In genomic region chr17:57553525-57553924, GRCh38 we compare ENCODE assay signal across 12 cellular contexts.
DNase-seq lines count a peak whose midpoint lies in the region; ATAC-seq and TF ChIP-seq lines count a peak whose summit lies in the region.
"Had no signal": no experiment of that assay in that cellular context is flagged by ENCODE, and none has a peak within 500 bp of the region (broad histone marks: within the 10 kb centered on the region; RNA-seq: fewer than 3 reads in every experiment).

No MANE protein-coding gene starts in this region.

- DNase-seq in NOMO-1 (lab: John Stamatoyannopoulos, UW; ENCODE audit: unreplicated experiment in 2 of 2) = peak; percentile 11 to 29
- no peak for DNase-seq in NOMO-1 treated with dmso at 0.1 percent for 144 hours (lab: John Stamatoyannopoulos, UW; ENCODE audit: unreplicated experiment)
- DNase-seq in astrocyte of the spinal cord (ENCODE audit: low read depth, low spot score) = peak; percentile 70
- peak; percentile 91 for DNase-seq in mesenchymal stem cell
- no peak for DNase-seq in lower lobe of right lung
- no peak for DNase-seq in BE2C
- no peak for DNase-seq in activated CD4-positive, alpha-beta T cell treated with anti-CD3 and anti-CD28 coated beads for 4 hours
- DNase-seq: activated T-cell treated with anti-CD3 and anti-CD28 coated beads, Interleukin-2, amount 50 U/mL, for 72 hours; central memory CD4-positive, alpha-beta T cell; GDM1 had no signal

- ATAC-seq in lower lobe of right lung (no peak), GM19455 (IDR thresholded peaks at IDR 0.05; ENCODE audit: unreplicated experiment) (no peak)
- ATAC-seq: activated T-cell treated with anti-CD3 and anti-CD28 coated beads, Interleukin-2, amount 50 U/mL, for 72 hours; gastrocnemius medialis had no signal

- H2BK12ac ChIP-seq in mesenchymal stem cell (ENCODE audit: low read length in 2 of 2) = no peak overlapping the region

- no peaks in the 10 kb centered on the region for H3K36me3 ChIP-seq in mesenchymal stem cell (ENCODE audit: control insufficient read depth in 1 of 2, insufficient read depth in 2 of 2, low read depth in 1 of 2, low read length in 2 of 2)
- no peaks in the 10 kb centered on the region for H3K36me3 ChIP-seq in lower lobe of right lung
- peaks cover 2% of the 10 kb centered on the region; the same call in 1 of the 2 replicates for H3K36me3 ChIP-seq in BE2C
- H3K36me3 ChIP-seq: gastrocnemius medialis had no signal

- H2BK120ac ChIP-seq in mesenchymal stem cell (ENCODE audit: low read depth, low read length) = no peak overlapping the region

- H3K9me3 ChIP-seq in mesenchymal stem cell (ENCODE audit: control insufficient read depth, low read length) (no peaks in the 10 kb centered on the region), lower lobe of right lung (no peaks in the 10 kb centered on the region), BE2C (no peaks in the 10 kb centered on the region)
- H3K9me3 ChIP-seq: gastrocnemius medialis had no signal

- no peak for TF ChIP-seq CTCF in astrocyte of the spinal cord (IDR thresholded peaks at IDR 0.05; ENCODE audit: low read depth, low read length)
- no peak for TF ChIP-seq CTCF in lower lobe of right lung (IDR thresholded peaks at IDR 0.05)
- no peak for TF ChIP-seq CTCF in BE2C (IDR thresholded peaks at IDR 0.05; ENCODE audit: low read depth, low read length)

- H3K79me1 ChIP-seq in mesenchymal stem cell (replicated peaks; ENCODE audit: low read length, poor library complexity, severe bottlenecking) = peaks cover 22% of the 10 kb centered on the region

- H3K9ac ChIP-seq in mesenchymal stem cell (ENCODE audit: low read length) = peak overlapping the region; percentile 78

- WGBS in mesenchymal stem cell = 8% methylated on average over 12 of the region's 12 CpGs

- H3K4me2 ChIP-seq in mesenchymal stem cell (ENCODE audit: low read length, poor library complexity, severe bottlenecking) = no peak overlapping the region

- no peak overlapping the region for H2AFZ ChIP-seq in mesenchymal stem cell (ENCODE audit: low read depth, low read length)

- H4K8ac ChIP-seq in mesenchymal stem cell (ENCODE audit: low read length) = no peak overlapping the region

- H4K91ac ChIP-seq in mesenchymal stem cell (ENCODE audit: low read length) = no peak overlapping the region

- intact Hi-C loops in lower lobe of right lung (cut with DNase I) = no loop called here

- no peak overlapping the region for H3K14ac ChIP-seq in mesenchymal stem cell (ENCODE audit: low read length in 2 of 2)

- no peak overlapping the region for H2BK15ac ChIP-seq in mesenchymal stem cell (ENCODE audit: low read depth, poor library complexity, severe bottlenecking)

- H2BK5ac ChIP-seq in mesenchymal stem cell (ENCODE audit: low read depth, low read length, poor library complexity, severe bottlenecking) = no peak overlapping the region

- H3K18ac ChIP-seq in mesenchymal stem cell (ENCODE audit: low read depth in 1 of 2, low read length in 2 of 2) = no peak overlapping the region

- in situ Hi-C loops in astrocyte of the spinal cord (cut with HindIII; ENCODE audit: low sequenced_read_pairs) = no loop called here

- H3K4me3 ChIP-seq in astrocyte of the spinal cord (ENCODE audit: low read depth, low read length) = no peak overlapping the region
- peak overlapping the region in 1 of 2 experiments; percentile 14 for H3K4me3 ChIP-seq in mesenchymal stem cell (ENCODE audit: insufficient read depth in 1 of 2, low read depth in 1 of 2, low read length in 2 of 2)
- no peak overlapping the region for H3K4me3 ChIP-seq in lower lobe of right lung
- no peak overlapping the region for H3K4me3 ChIP-seq in BE2C (ENCODE audit: low read depth, low read length)
- H3K4me3 ChIP-seq: gastrocnemius medialis had no signal

- no peak overlapping the region for H3K23ac ChIP-seq in mesenchymal stem cell (ENCODE audit: low read length in 2 of 2)

- H3K4me1 ChIP-seq in mesenchymal stem cell (ENCODE audit: control insufficient read depth, insufficient read depth, low read depth, low read length) (peaks cover 24% of the 10 kb centered on the region), lower lobe of right lung (peaks cover 5% of the 10 kb centered on the region), BE2C (peaks cover 56% of the 10 kb centered on the region)

- H2AK5ac ChIP-seq in mesenchymal stem cell (ENCODE audit: low read length, severe bottlenecking) = no peak overlapping the region

- H3K27me3 ChIP-seq in mesenchymal stem cell (ENCODE audit: control insufficient read depth in 1 of 2, insufficient read depth in 1 of 2, low read length in 2 of 2) (peaks cover 0 to 71% of the 10 kb centered on the region in 2 experiments), lower lobe of right lung (ENCODE audit: low read depth) (no peaks in the 10 kb centered on the region), BE2C (no peaks in the 10 kb centered on the region)
- H3K27me3 ChIP-seq: gastrocnemius medialis had no signal

- no peak overlapping the region for H3K4ac ChIP-seq in mesenchymal stem cell (ENCODE audit: low read depth in 1 of 2, low read length in 2 of 2)

- H3K27ac ChIP-seq in mesenchymal stem cell (ENCODE audit: low read length, poor library complexity, severe bottlenecking) = no peak overlapping the region
- H3K27ac ChIP-seq in lower lobe of right lung = no peak overlapping the region

Comparison
In these comparisons a context has a peak if more than half of its experiments do, and no peak if none do; other contexts are left out.
1. DNase-seq: peak in NOMO-1 (2 of 2), astrocyte of the spinal cord (single experiment) and mesenchymal stem cell (single experiment); none in NOMO-1 treated with dmso at 0.1 percent for 144 hours (single experiment), lower lobe of right lung (single experiment), BE2C (single experiment) and activated CD4-positive, alpha-beta T cell treated with anti-CD3 and anti-CD28 coated beads for 4 hours (0 of 2).